Comparison of ENCODE assay signal across 7 cellular contexts in the genomic region with DNA sequence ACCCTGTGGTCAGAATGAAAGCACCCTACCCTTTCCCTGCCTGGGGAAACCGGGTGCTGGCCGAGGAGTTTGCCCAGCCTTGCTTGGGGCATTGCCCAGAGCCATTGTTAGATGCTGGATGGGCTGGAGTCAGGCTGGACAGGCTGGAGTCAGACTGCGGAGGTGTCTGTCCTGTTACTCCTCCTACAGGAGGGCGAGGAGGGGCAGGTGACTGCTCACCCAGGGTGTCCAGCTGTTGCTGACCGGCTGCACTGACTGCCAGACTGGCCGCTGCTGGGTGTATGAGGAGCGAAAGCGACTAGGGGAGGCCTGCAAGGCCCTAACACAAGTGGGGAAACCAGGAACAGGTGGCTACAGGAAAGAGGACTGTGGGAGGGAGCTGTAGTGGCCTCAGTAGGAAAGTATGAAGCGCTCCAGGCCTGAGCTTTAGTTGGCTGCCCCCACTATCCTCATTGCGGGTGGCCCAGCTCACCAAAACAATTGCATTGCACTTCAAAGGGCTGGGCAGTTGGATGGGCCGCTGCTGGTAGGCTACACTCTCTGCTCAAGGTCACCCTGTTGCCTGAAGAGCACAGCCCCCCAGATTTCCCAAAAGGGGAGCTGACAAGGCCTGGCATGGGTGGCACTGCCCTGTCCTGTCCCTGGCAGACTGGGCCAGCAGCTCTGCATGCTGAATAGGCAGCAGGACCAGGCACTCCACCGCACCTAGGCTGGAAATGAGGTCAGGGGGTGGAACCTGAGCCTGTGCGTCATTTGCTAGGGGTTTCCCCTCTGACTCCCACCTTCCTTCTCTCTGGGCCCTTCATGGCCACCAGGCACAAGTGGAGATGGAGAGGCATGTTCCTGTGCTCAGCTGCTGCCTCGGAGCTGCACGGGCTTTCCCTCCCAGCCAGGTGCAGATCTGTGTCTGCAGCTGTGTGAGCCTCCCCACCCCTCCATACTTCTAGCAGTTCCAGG. TPM values are rescaled to one million over a fixed set of nuclear protein-coding genes. Genes with fewer than 3 reads are reported as not detected.
DNase-seq lines count a peak whose midpoint lies in the region; TF ChIP-seq lines count a peak whose summit lies in the region.

No MANE protein-coding gene starts in this region.

- no peaks in the 10 kb centered on the region for H3K79me1 ChIP-seq in H9 (ENCODE audit: insufficient read depth, low read depth, low read length, poor library complexity, severe bottlenecking)

- H2BK120ac ChIP-seq in H9 (ENCODE audit: low read depth, low read length, poor library complexity, severe bottlenecking): no peak overlapping the region

- H2AK5ac ChIP-seq in H9 (ENCODE audit: insufficient read length, low read length): no peak overlapping the region

- H3K9me3 Mint-ChIP-seq in H9 (no peaks in the 10 kb centered on the region; a peak in 1 of 5 replicates), endodermal cell (no peaks in the 10 kb centered on the region), neural progenitor cell (no peaks in the 10 kb centered on the region), mesothelial cell of epicardium (no peaks in the 10 kb centered on the region)

- DNase-seq in H9: no peak
- peak; percentile 54 for DNase-seq in activated CD4-positive, alpha-beta T cell treated with anti-CD3 and anti-CD28 coated beads for 1 hour
- DNase-seq in endodermal cell: peak; percentile 58
- DNase-seq in stimulated activated CD8-positive, alpha-beta memory T cell treated with anti-CD3 and anti-CD28 coated beads, Interleukin-15, amount 100 ng/mL, for 1 hour (ENCODE audit: low read depth): peak; percentile 24
- no peak for DNase-seq in NCI-H2196 treated with DMSO at 0.1 percent for 48 hours (lab: John Stamatoyannopoulos, UW; ENCODE audit: unreplicated experiment)
- no peak for DNase-seq in neural progenitor cell (ENCODE audit: low spot score)
- DNase-seq in mesothelial cell of epicardium (ENCODE audit: low spot score in 2 of 2, unreplicated experiment in 2 of 2): no peak

- H3K9ac ChIP-seq in H9 (ENCODE audit: extremely low read depth, insufficient read length, low read length): no peak overlapping the region
- no peak overlapping the region for H3K9ac ChIP-seq in endodermal cell (ENCODE audit: extremely low read depth, low read length, poor library complexity, severe bottlenecking)
- no peak overlapping the region for H3K9ac ChIP-seq in neural progenitor cell

- H2BK20ac ChIP-seq in H9 (ENCODE audit: low read depth, low read length, poor library complexity, severe bottlenecking): no peak overlapping the region

- H3F3A ChIP-seq in neural progenitor cell (ENCODE audit: low read depth): peaks cover 4% of the 10 kb centered on the region

- no peak overlapping the region for H3K4me2 ChIP-seq in H9 (ENCODE audit: insufficient read depth, insufficient read length, low read length)
- H3K4me2 ChIP-seq in neural progenitor cell: no peak overlapping the region

- H3K36me3 ChIP-seq in endodermal cell (ENCODE audit: control insufficient read depth, insufficient read depth, low read length) (peaks cover 5% of the 10 kb centered on the region), neural progenitor cell (no peaks in the 10 kb centered on the region)

- H4K91ac ChIP-seq in H9 (ENCODE audit: insufficient read length, low read depth, low read length): no peak overlapping the region

- H3K4me1 Mint-ChIP-seq in H9: peaks cover 52 to 61% of the 10 kb centered on the region in 2 experiments
- peaks cover 35% of the 10 kb centered on the region for H3K4me1 Mint-ChIP-seq in endodermal cell
- H3K4me1 Mint-ChIP-seq in neural progenitor cell: peaks cover 20% of the 10 kb centered on the region
- H3K4me1 Mint-ChIP-seq in mesothelial cell of epicardium: peaks cover 36% of the 10 kb centered on the region

- TF ChIP-seq CTCF in H9 (conservative IDR thresholded peaks at IDR 0.05) (no peak), endodermal cell (conservative IDR thresholded peaks at IDR 0.05) (no peak), neural progenitor cell (IDR thresholded peaks at IDR 0.05) (no peak), mesothelial cell of epicardium (IDR thresholded peaks at IDR 0.05; ENCODE audit: unreplicated experiment) (no peak)

- H3K18ac ChIP-seq in H9 (ENCODE audit: insufficient read length, low read depth, low read length): no peak overlapping the region

- H3K4ac ChIP-seq in H9 (ENCODE audit: low read depth, low read length): no peak overlapping the region

- H3T11ph ChIP-seq in H9 (ENCODE audit: low read length): no peak overlapping the region

- no peak overlapping the region for H3K23ac ChIP-seq in H9 (ENCODE audit: insufficient read length, low read depth, low read length)

- no peaks in the 10 kb centered on the region for H3K79me2 ChIP-seq in H9 (ENCODE audit: insufficient read depth, low read length)
- H3K79me2 ChIP-seq in neural progenitor cell (ENCODE audit: low read depth): peaks cover 4% of the 10 kb centered on the region

- 0 out of 2 replicates have a peak overlapping the region, but pooled peaks have one; percentile 9 for H3K14ac ChIP-seq in H9 (ENCODE audit: insufficient read depth, low read length)

- H2BK15ac ChIP-seq in H9 (ENCODE audit: low read depth, low read length): no peak overlapping the region

- H3K36me3 Mint-ChIP-seq in H9 (ENCODE audit: insufficient read depth in 1 of 3, low read depth in 3 of 3): peaks cover 13 to 26% (median 18%) of the 10 kb centered on the region in 3 experiments; a peak in 6 of 7 replicates
- peaks cover 9% of the 10 kb centered on the region for H3K36me3 Mint-ChIP-seq in endodermal cell (ENCODE audit: low read depth)
- peaks cover 19% of the 10 kb centered on the region for H3K36me3 Mint-ChIP-seq in neural progenitor cell
- no peaks in the 10 kb centered on the region for H3K36me3 Mint-ChIP-seq in mesothelial cell of epicardium

- WGBS in H9 (ENCODE audit: extremely low coverage, insufficient read length, low lambda C conversion rate): no CpG with 5 or more reads among the region's 15 CpGs
- 84 to 86% methylated on average over 11 to 15 of the region's 15 CpGs for WGBS in endodermal cell (ENCODE audit: insufficient coverage in 1 of 2, insufficient read length in 1 of 2), 2 experiments

- no peaks in the 10 kb centered on the region for H3K9me3 ChIP-seq in H9 (ENCODE audit: control insufficient read depth, low read depth, low read length)
- no peaks in the 10 kb centered on the region for H3K9me3 ChIP-seq in endodermal cell (ENCODE audit: control insufficient read depth, low read length)
- no peaks in the 10 kb centered on the region for H3K9me3 ChIP-seq in neural progenitor cell (ENCODE audit: low read depth)

- no peaks in the 10 kb centered on the region; the same call in 1 of the 2 replicates for H3K27me3 Mint-ChIP-seq in H9 (ENCODE audit: low read depth)
- no peaks in the 10 kb centered on the region for H3K27me3 Mint-ChIP-seq in endodermal cell (ENCODE audit: insufficient read depth)
- H3K27me3 Mint-ChIP-seq in neural progenitor cell (ENCODE audit: insufficient read depth, low read depth): peaks cover 5% of the 10 kb centered on the region
- no peaks in the 10 kb centered on the region for H3K27me3 Mint-ChIP-seq in mesothelial cell of epicardium (ENCODE audit: low read depth)

- H3K4me1 ChIP-seq in H9 (ENCODE audit: insufficient read depth, low read length) (peaks cover 17% of the 10 kb centered on the region; the same call in 1 of the 2 replicates), endodermal cell (ENCODE audit: control insufficient read depth, insufficient read depth, low read length) (peaks cover 25% of the 10 kb centered on the region), neural progenitor cell (peaks cover 21% of the 10 kb centered on the region)

- no peak overlapping the region for H2BK5ac ChIP-seq in H9 (ENCODE audit: insufficient read length, low read length)

- H4K8ac ChIP-seq in H9 (replicated peaks; ENCODE audit: insufficient read length, low read depth, low read length): no peak overlapping the region

- H3K27ac Mint-ChIP-seq in H9 (peak overlapping the region; percentile 31 to 78 (median 77); a peak in 5 of 7 replicates), endodermal cell (no peak overlapping the region), neural progenitor cell (no peak overlapping the region), mesothelial cell of epicardium (no peak overlapping the region)

- H3K27ac ChIP-seq in H9 (ENCODE audit: insufficient read length, low read depth, low read length): no peak overlapping the region
- no peak overlapping the region for H3K27ac ChIP-seq in endodermal cell (ENCODE audit: low read depth, low read length)
- no peak overlapping the region for H3K27ac ChIP-seq in neural progenitor cell

- no peaks in the 10 kb centered on the region for H3K23me2 ChIP-seq in H9 (ENCODE audit: insufficient read length, low read depth, low read length, poor library complexity, severe bottlenecking)

- H4K5ac ChIP-seq in H9 (ENCODE audit: insufficient read length, low read depth, low read length): no peak overlapping the region

- no peak overlapping the region for H2BK12ac ChIP-seq in H9 (ENCODE audit: insufficient read length, low read depth, low read length)

- H2AFZ ChIP-seq in H9 (ENCODE audit: low read length) (no peak overlapping the region), neural progenitor cell (replicated peaks) (no peak overlapping the region)

- H3K4me3 Mint-ChIP-seq in H9: no peak overlapping the region; a peak in 1 of 5 replicates
- H3K4me3 Mint-ChIP-seq in endodermal cell: no peak overlapping the region
- H3K4me3 Mint-ChIP-seq in neural progenitor cell: no peak overlapping the region
- H3K4me3 Mint-ChIP-seq in mesothelial cell of epicardium: no peak overlapping the region

- H3K56ac ChIP-seq in H9 (ENCODE audit: insufficient read length, low read depth, low read length): no peak overlapping the region

- H3K27me3 ChIP-seq in H9 (ENCODE audit: insufficient read depth, low read length) (no peaks in the 10 kb centered on the region), endodermal cell (ENCODE audit: control insufficient read depth, insufficient read depth, low read length, poor library complexity, severe bottlenecking) (no peaks in the 10 kb centered on the region), neural progenitor cell (no peaks in the 10 kb centered on the region)

- H3K4me3 ChIP-seq in endodermal cell (ENCODE audit: low read length) (no peak overlapping the region), neural progenitor cell (no peak overlapping the region)

- H4K20me1 ChIP-seq in H9 (ENCODE audit: control insufficient read depth, insufficient read depth, insufficient read length) (peaks cover 3% of the 10 kb centered on the region), neural progenitor cell (ENCODE audit: low read depth) (peaks cover 60% of the 10 kb centered on the region)

RNA-seq across cellular contexts. Expression of gene LDHD, which starts 18.4 kb away (rescaled TPM):
- total RNA-seq in H9 (2021) (14.5 and 14.7 TPM in 2 replicates), endodermal cell (1 to 10 TPM; 1.4 to 4.3 TPM), neural progenitor cell (ENCODE audit: low replicate concordance) (0.60 and 3.8 TPM in 2 replicates), mesothelial cell of epicardium (0.65 to 0.86 TPM (median 0.66 TPM) in 3 replicates)
- 1.3 TPM for polyA plus RNA-seq in endodermal cell (2013, experiment 1 of 2)
- 0.70 TPM for polyA plus RNA-seq in endodermal cell (2013, experiment 2 of 2)

RNA-seq across cellular contexts. Expression of gene ZFP1, which starts 50.1 kb away (rescaled TPM):
- total RNA-seq in H9 (2021): 13.7 and 15.3 TPM in 2 replicates
- total RNA-seq in endodermal cell: 10 to 100 TPM; 10.4 to 13.3 TPM
- polyA plus RNA-seq in endodermal cell (2013, experiment 1 of 2): 29.0 TPM
- 24.5 TPM for polyA plus RNA-seq in endodermal cell (2013, experiment 2 of 2)
- total RNA-seq in neural progenitor cell (ENCODE audit: low replicate concordance): 26.2 and 35.4 TPM in 2 replicates
- total RNA-seq in mesothelial cell of epicardium: 21.8 to 22.3 TPM (median 21.8 TPM) in 3 replicates

Comparison
In these comparisons a context has a peak if more than half of its experiments do, and no peak if none do; other contexts are left out.
1. DNase-seq: peak in activated CD4-positive, alpha-beta T cell treated with anti-CD3 and anti-CD28 coated beads for 1 hour (single experiment), endodermal cell (single experiment) and stimulated activated CD8-positive, alpha-beta memory T cell treated with anti-CD3 and anti-CD28 coated beads, Interleukin-15, amount 100 ng/mL, for 1 hour (single experiment); none in H9 (single experiment), NCI-H2196 treated with DMSO at 0.1 percent for 48 hours (single experiment), neural progenitor cell (single experiment) and mesothelial cell of epicardium (0 of 2).
2. H3K27ac Mint-ChIP-seq: peak in H9 (3 of 3); none in endodermal cell (single experiment), neural progenitor cell (single experiment) and mesothelial cell of epicardium (single experiment).